In the genomic region with DNA sequence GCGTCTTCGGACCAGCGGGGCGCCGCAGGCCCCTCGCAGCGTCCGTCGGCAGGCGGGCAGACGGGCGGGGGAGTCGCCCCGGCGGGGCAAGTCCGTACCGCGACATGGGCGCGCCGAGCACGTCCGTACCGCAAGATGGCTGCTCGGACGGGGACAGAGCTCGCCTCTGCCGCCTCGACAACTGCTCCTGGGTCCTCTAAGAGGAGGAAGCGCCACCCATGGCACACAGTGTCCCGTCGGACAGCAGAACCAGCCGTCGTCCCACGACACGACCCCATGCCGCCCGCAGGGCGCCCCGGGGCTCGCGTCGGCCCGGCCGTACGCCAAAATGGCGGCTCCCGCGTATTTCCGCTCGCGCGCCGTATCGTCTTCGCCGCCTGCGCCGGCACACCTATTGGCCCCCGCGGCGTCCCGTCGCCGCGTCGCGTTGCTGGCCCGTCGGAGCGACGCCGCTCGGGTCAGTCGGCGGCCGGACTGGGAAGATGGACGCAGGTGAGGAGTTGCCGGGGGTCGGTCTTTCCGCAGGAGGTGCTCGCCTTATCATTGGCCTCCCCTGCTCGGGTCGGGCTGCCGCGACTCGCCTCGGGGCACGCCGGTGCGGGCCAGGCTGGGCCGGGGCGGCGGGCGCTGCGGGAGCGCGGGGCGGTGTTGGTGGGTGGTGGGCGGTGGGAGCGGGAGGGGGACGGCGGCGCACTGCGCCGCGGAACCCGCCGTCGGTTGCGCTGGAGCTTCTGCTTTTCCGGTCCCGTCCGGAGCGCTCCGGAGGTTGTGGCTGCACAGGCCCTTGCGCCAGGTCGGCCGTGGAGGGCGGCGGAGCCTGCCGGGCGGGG, we compare ENCODE assay signal across 1 cellular context.
TF ChIP-seq lines count a peak whose summit lies in the region.

A gene (plus strand): TSS at position 461 of the 830 bp plus-strand sequence. CDS start 22 bp downstream, at position 483.

TF ChIP-seq in HEK293, 187 proteins besides CTCF, POLR2A, EP300 and RAD21 (continued from another document and continues in another):
- TF ChIP-seq, protein P1, sequence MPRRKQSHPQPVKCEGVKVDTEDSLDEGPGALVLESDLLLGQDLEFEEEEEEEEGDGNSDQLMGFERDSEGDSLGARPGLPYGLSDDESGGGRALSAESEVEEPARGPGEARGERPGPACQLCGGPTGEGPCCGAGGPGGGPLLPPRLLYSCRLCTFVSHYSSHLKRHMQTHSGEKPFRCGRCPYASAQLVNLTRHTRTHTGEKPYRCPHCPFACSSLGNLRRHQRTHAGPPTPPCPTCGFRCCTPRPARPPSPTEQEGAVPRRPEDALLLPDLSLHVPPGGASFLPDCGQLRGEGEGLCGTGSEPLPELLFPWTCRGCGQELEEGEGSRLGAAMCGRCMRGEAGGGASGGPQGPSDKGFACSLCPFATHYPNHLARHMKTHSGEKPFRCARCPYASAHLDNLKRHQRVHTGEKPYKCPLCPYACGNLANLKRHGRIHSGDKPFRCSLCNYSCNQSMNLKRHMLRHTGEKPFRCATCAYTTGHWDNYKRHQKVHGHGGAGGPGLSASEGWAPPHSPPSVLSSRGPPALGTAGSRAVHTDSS (tag by site-specific recombination; IDR thresholded peaks at IDR 0.05) = no peak
- peak; percentile 50; the same call in 1 of the 2 replicates for TF ChIP-seq ZNF600 (tag by site-specific recombination; IDR thresholded peaks at IDR 0.05)
- peak; percentile 61; the same call in 1 of the 2 replicates for TF ChIP-seq ZXDB (tag by site-specific recombination; IDR thresholded peaks at IDR 0.05)
- TF ChIP-seq KLF1 (tag by site-specific recombination; IDR thresholded peaks at IDR 0.05) = no peak
- TF ChIP-seq ZNF626 (tag by site-specific recombination; IDR thresholded peaks at IDR 0.05) = no peak
- no peak for TF ChIP-seq OSR2 (tag by site-specific recombination; IDR thresholded peaks at IDR 0.05)
- no peak for TF ChIP-seq ZNF311 (tag by site-specific recombination; IDR thresholded peaks at IDR 0.05; ENCODE audit: borderline replicate concordance)
- no peak for TF ChIP-seq ZNF133 (tag by site-specific recombination; IDR thresholded peaks at IDR 0.05)
- no peak for TF ChIP-seq ZFP41 (tag by site-specific recombination; IDR thresholded peaks at IDR 0.05; ENCODE audit: borderline replicate concordance)
- TF ChIP-seq ZNF248 (tag by site-specific recombination; IDR thresholded peaks at IDR 0.05) = no peak
- no peak for TF ChIP-seq ZBTB7A (tag by site-specific recombination; IDR thresholded peaks at IDR 0.05; ENCODE audit: low read depth)
- no peak for TF ChIP-seq ZNF544 (tag by site-specific recombination; IDR thresholded peaks at IDR 0.05)
- no peak for TF ChIP-seq ZNF521 (tag by site-specific recombination; IDR thresholded peaks at IDR 0.05)
- TF ChIP-seq ZNF366 (tag by site-specific recombination; conservative IDR thresholded peaks at IDR 0.05) = no peak
- TF ChIP-seq ZNF335 (tag by site-specific recombination; conservative IDR thresholded peaks at IDR 0.05) = no peak; the same call in 1 of the 2 replicates
- TF ChIP-seq ZNF785 (tag by site-specific recombination; IDR thresholded peaks at IDR 0.05) = no peak
- TF ChIP-seq ZNF302 (tag by site-specific recombination; IDR thresholded peaks at IDR 0.05; ENCODE audit: low read depth) = no peak
- no peak for TF ChIP-seq ZNF791 (tag by site-specific recombination; IDR thresholded peaks at IDR 0.05)
- TF ChIP-seq, protein P2, sequence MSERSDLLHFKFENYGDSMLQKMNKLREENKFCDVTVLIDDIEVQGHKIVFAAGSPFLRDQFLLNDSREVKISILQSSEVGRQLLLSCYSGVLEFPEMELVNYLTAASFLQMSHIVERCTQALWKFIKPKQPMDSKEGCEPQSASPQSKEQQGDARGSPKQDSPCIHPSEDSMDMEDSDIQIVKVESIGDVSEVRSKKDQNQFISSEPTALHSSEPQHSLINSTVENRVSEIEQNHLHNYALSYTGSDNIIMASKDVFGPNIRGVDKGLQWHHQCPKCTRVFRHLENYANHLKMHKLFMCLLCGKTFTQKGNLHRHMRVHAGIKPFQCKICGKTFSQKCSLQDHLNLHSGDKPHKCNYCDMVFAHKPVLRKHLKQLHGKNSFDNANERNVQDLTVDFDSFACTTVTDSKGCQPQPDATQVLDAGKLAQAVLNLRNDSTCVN (tag by site-specific recombination; optimal IDR thresholded peaks at IDR 0.05) = peak; percentile 92
- no peak for TF ChIP-seq RBAK (tag by site-specific recombination; IDR thresholded peaks at IDR 0.05)
- TF ChIP-seq ZNF629 (tag by site-specific recombination; IDR thresholded peaks at IDR 0.05) = peak; percentile 51; the same call in 1 of the 2 replicates
- TF ChIP-seq ZNF623 (tag by site-specific recombination; IDR thresholded peaks at IDR 0.05) = no peak
- TF ChIP-seq ZNF121 (tag by site-specific recombination; IDR thresholded peaks at IDR 0.05) = 0 out of 2 replicates have a peak, but pooled peaks have one; percentile 50
- TF ChIP-seq GLIS1 (tag by site-specific recombination; IDR thresholded peaks at IDR 0.05) = peak; percentile 56
- TF ChIP-seq ZNF768 (tag by site-specific recombination; IDR thresholded peaks at IDR 0.05) = no peak
- TF ChIP-seq ZNF624 (tag by site-specific recombination; IDR thresholded peaks at IDR 0.05) = no peak
- no peak for TF ChIP-seq ZNF670 (tag by site-specific recombination; IDR thresholded peaks at IDR 0.05; ENCODE audit: low read depth)
- no peak for TF ChIP-seq ZNF157 (tag by site-specific recombination; IDR thresholded peaks at IDR 0.05)
- TF ChIP-seq, protein P3, sequence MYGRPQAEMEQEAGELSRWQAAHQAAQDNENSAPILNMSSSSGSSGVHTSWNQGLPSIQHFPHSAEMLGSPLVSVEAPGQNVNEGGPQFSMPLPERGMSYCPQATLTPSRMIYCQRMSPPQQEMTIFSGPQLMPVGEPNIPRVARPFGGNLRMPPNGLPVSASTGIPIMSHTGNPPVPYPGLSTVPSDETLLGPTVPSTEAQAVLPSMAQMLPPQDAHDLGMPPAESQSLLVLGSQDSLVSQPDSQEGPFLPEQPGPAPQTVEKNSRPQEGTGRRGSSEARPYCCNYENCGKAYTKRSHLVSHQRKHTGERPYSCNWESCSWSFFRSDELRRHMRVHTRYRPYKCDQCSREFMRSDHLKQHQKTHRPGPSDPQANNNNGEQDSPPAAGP (tag by site-specific recombination; IDR thresholded peaks at IDR 0.05) = 0 out of 2 replicates have a peak, but pooled peaks have one; percentile 45
- 0 out of 2 replicates have a peak, but pooled peaks have one; percentile 4 for TF ChIP-seq ZSCAN30 (tag by site-specific recombination; IDR thresholded peaks at IDR 0.05)
- TF ChIP-seq ZNF561 (tag by site-specific recombination; IDR thresholded peaks at IDR 0.05; ENCODE audit: borderline replicate concordance) = peak; percentile 32; the same call in 1 of the 2 replicates
- TF ChIP-seq ZNF174 (tag by site-specific recombination; IDR thresholded peaks at IDR 0.05) = no peak
- TF ChIP-seq YY1 (tag by site-specific recombination; IDR thresholded peaks at IDR 0.05) = peak; percentile 100
- TF ChIP-seq, protein P4, sequence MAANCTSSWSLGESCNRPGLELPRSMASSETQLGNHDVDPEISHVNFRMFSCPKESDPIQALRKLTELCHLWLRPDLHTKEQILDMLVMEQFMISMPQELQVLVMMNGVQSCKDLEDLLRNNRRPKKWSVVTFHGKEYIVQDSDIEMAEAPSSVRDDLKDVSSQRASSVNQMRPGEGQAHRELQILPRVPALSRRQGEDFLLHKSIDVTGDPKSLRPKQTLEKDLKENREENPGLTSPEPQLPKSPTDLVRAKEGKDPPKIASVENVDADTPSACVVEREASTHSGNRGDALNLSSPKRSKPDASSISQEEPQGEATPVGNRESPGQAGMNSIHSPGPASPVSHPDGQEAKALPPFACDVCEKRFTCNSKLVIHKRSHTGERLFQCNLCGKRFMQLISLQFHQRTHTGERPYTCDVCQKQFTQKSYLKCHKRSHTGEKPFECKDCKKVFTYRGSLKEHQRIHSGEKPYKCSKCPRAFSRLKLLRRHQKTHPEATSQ (tag by site-specific recombination; IDR thresholded peaks at IDR 0.05) = no peak
- TF ChIP-seq ZNF146 (tag by site-specific recombination; IDR thresholded peaks at IDR 0.05) = no peak
- TF ChIP-seq ZBTB17 (tag by site-specific recombination; IDR thresholded peaks at IDR 0.05) = peak; percentile 95
- TF ChIP-seq ZIC2 (tag by site-specific recombination; IDR thresholded peaks at IDR 0.05) = peak; percentile 57
- TF ChIP-seq, protein P5, sequence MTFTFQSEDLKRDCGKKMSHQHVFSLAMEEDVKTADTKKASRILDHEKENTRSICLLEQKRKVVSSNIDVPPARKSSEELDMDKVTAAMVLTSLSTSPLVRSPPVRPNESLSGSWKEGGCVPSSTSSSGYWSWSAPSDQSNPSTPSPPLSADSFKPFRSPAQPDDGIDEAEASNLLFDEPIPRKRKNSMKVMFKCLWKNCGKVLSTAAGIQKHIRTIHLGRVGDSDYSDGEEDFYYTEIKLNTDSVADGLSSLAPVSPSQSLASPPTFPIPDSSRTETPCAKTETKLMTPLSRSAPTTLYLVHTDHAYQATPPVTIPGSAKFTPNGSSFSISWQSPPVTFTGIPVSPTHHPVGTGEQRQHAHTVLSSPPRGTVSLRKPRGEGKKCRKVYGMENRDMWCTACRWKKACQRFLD (tag by site-specific recombination; IDR thresholded peaks at IDR 0.05) = no peak
- TF ChIP-seq KLF8 (tag by site-specific recombination; IDR thresholded peaks at IDR 0.05) = peak; percentile 83; the same call in 1 of the 2 replicates
- TF ChIP-seq ZNF777 (tag by site-specific recombination; IDR thresholded peaks at IDR 0.05; ENCODE audit: borderline replicate concordance) = 0 out of 2 replicates have a peak, but pooled peaks have one; percentile 22
- no peak; the same call in 1 of the 2 replicates for TF ChIP-seq ZNF610 (tag by site-specific recombination; IDR thresholded peaks at IDR 0.05; ENCODE audit: borderline replicate concordance)
- TF ChIP-seq ZNF792 (tag by site-specific recombination; IDR thresholded peaks at IDR 0.05) = no peak
- TF ChIP-seq ZNF776 (tag by site-specific recombination; IDR thresholded peaks at IDR 0.05; ENCODE audit: borderline replicate concordance) = no peak
- TF ChIP-seq, protein P6, sequence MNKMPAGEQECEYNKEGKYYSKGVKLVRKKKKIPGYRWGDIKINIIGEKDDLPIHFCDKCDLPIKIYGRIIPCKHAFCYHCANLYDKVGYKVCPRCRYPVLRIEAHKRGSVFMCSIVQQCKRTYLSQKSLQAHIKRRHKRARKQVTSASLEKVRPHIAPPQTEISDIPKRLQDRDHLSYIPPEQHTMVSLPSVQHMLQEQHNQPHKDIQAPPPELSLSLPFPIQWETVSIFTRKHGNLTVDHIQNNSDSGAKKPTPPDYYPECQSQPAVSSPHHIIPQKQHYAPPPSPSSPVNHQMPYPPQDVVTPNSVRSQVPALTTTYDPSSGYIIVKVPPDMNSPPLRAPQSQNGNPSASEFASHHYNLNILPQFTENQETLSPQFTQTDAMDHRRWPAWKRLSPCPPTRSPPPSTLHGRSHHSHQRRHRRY (tag by site-specific recombination; IDR thresholded peaks at IDR 0.05) = no peak
- TF ChIP-seq, protein P7, sequence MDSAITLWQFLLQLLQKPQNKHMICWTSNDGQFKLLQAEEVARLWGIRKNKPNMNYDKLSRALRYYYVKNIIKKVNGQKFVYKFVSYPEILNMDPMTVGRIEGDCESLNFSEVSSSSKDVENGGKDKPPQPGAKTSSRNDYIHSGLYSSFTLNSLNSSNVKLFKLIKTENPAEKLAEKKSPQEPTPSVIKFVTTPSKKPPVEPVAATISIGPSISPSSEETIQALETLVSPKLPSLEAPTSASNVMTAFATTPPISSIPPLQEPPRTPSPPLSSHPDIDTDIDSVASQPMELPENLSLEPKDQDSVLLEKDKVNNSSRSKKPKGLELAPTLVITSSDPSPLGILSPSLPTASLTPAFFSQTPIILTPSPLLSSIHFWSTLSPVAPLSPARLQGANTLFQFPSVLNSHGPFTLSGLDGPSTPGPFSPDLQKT (IDR thresholded peaks at IDR 0.05; ENCODE audit: borderline replicate concordance, low read depth, low read length) = peak; percentile 48; the same call in 1 of the 2 replicates
- TF ChIP-seq, protein P8, sequence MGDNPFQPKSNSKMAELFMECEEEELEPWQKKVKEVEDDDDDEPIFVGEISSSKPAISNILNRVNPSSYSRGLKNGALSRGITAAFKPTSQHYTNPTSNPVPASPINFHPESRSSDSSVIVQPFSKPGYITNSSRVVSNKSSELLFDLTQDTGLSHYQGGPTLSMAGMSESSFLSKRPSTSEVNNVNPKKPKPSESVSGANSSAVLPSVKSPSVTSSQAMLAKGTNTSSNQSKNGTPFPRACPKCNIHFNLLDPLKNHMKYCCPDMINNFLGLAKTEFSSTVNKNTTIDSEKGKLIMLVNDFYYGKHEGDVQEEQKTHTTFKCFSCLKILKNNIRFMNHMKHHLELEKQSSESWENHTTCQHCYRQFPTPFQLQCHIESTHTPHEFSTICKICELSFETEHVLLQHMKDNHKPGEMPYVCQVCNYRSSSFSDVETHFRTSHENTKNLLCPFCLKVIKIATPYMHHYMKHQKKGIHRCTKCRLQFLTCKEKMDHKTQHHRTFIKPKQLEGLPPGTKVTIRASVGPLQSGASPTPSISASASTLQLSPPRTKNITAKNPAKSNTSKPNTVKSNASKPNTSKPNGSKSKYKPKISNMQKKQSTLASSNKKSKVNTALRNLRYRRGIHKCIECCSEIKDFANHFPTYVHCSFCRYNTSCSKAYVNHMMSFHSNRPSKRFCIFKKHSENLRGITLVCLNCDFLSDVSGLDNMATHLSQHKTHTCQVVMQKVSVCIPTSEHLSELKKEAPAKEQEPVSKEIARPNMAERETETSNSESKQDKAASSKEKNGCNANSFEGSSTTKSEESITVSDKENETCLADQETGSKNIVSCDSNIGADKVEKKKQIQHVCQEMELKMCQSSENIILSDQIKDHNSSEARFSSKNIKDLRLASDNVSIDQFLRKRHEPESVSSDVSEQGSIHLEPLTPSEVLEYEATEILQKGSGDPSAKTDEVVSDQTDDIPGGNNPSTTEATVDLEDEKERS (tag by site-specific recombination; IDR thresholded peaks at IDR 0.05) = no peak
- TF ChIP-seq ZNF341 (tag by site-specific recombination; IDR thresholded peaks at IDR 0.05; ENCODE audit: low read depth) = no peak
- no peak for TF ChIP-seq ZNF23 (tag by site-specific recombination; IDR thresholded peaks at IDR 0.05; ENCODE audit: borderline replicate concordance)
- TF ChIP-seq ZNF202 (tag by site-specific recombination; IDR thresholded peaks at IDR 0.05; ENCODE audit: borderline replicate concordance) = no peak
- TF ChIP-seq, protein P9, sequence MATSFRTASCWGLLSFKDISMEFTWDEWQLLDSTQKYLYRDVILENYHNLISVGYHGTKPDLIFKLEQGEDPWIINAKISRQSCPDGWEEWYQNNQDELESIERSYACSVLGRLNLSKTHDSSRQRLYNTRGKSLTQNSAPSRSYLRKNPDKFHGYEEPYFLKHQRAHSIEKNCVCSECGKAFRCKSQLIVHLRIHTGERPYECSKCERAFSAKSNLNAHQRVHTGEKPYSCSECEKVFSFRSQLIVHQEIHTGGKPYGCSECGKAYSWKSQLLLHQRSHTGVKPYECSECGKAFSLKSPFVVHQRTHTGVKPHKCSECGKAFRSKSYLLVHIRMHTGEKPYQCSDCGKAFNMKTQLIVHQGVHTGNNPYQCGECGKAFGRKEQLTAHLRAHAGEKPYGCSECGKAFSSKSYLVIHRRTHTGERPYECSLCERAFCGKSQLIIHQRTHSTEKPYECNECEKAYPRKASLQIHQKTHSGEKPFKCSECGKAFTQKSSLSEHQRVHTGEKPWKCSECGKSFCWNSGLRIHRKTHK (tag by site-specific recombination; IDR thresholded peaks at IDR 0.05) = no peak
- no peak for TF ChIP-seq ZNF558 (tag by site-specific recombination; IDR thresholded peaks at IDR 0.05)
- no peak for TF ChIP-seq ZNF473 (tag by site-specific recombination; IDR thresholded peaks at IDR 0.05)
- no peak for TF ChIP-seq SP7 (tag by site-specific recombination; IDR thresholded peaks at IDR 0.05)
- no peak for TF ChIP-seq ZNF48 (tag by site-specific recombination; IDR thresholded peaks at IDR 0.05)
- no peak for TF ChIP-seq ZNF138 (tag by site-specific recombination; IDR thresholded peaks at IDR 0.05; ENCODE audit: borderline replicate concordance)
- no peak for TF ChIP-seq ZNF19 (tag by site-specific recombination; IDR thresholded peaks at IDR 0.05; ENCODE audit: low read depth)
